Comparison of ENCODE assay signal across 34 cellular contexts in genomic region chr15:61199681-61200080, GRCh38.
"Had no signal": no experiment of that assay in that cellular context is flagged by ENCODE, and none has a peak within 500 bp of the region (broad histone marks: within the 10 kb centered on the region; RNA-seq: fewer than 3 reads in every experiment).

No MANE protein-coding gene starts in this region.

- H3K27me3 ChIP-seq: esophagus squamous epithelium, stomach, tibial artery had no signal

- H3K4me3 Mint-ChIP-seq: activated CD8-positive, alpha-beta memory T cell treated with anti-CD3 and anti-CD28 coated beads, Interleukin-2, amount 10 ng/mL, durations not matched to agents 7 days and 5 days; activated CD8-positive, alpha-beta T cell treated with anti-CD3 and anti-CD28 coated beads for 36 hours; activated naive CD8-positive, alpha-beta T cell; activated T-cell treated with anti-CD3 and anti-CD28 coated beads, Interleukin-2, amount 50 U/mL, for 72 hours; central memory CD8-positive, alpha-beta T cell; natural killer cell treated with Interleukin-12 subunit alpha and Interleukin-12 subunit beta and Interleukin-15 and Interleukin-18, amount 100 ng/mL, for 72 hours; stimulated activated naive B cell treated with anti-CD40 and anti-IgM and Interleukin-4, amounts not matched to agents 10 μg/mL and 1 μg/mL and 100 μg/mL, for 72 hours; T-helper 17 cell had no signal

- H3K27me3 Mint-ChIP-seq: activated naive CD8-positive, alpha-beta T cell; stimulated activated naive B cell treated with anti-CD40 and anti-IgM and Interleukin-4, amounts not matched to agents 10 μg/mL and 1 μg/mL and 100 μg/mL, for 72 hours had no signal

- H3K9me3 Mint-ChIP-seq: activated CD8-positive, alpha-beta T cell treated with anti-CD3 and anti-CD28 coated beads for 36 hours; activated T-cell treated with anti-CD3 and anti-CD28 coated beads, Interleukin-2, amount 50 U/mL, for 72 hours; central memory CD8-positive, alpha-beta T cell; natural killer cell treated with Interleukin-12 subunit alpha and Interleukin-12 subunit beta and Interleukin-15 and Interleukin-18, amount 100 ng/mL, for 72 hours; stimulated activated naive B cell treated with anti-CD40 and anti-IgM and Interleukin-4, amounts not matched to agents 10 μg/mL and 1 μg/mL and 100 μg/mL, for 72 hours had no signal

- FAIRE-seq: bronchial epithelial cell, colon, endometrium, small intestine had no signal

- H3K9me3 ChIP-seq: esophagus squamous epithelium, left ventricle myocardium inferior, mucosa of descending colon, stomach, tibial artery had no signal

- ATAC-seq: activated CD8-positive, alpha-beta memory T cell treated with anti-CD3 and anti-CD28 coated beads, Interleukin-2, amount 10 ng/mL, durations not matched to agents 7 days and 5 days; activated CD8-positive, alpha-beta T cell treated with anti-CD3 and anti-CD28 coated beads for 36 hours; activated T-cell treated with anti-CD3 and anti-CD28 coated beads, Interleukin-2, amount 50 U/mL, for 72 hours; mucosa of descending colon; natural killer cell treated with Interleukin-12 subunit alpha and Interleukin-12 subunit beta and Interleukin-15 and Interleukin-18, amount 100 ng/mL, for 72 hours; sciatic nerve; stimulated activated naive B cell treated with anti-CD40 and anti-IgM and Interleukin-4, amounts not matched to agents 10 μg/mL and 1 μg/mL and 100 μg/mL, for 72 hours; T-helper 17 cell had no signal

- H3K4me3 ChIP-seq: esophagus squamous epithelium, left ventricle myocardium inferior, lung, mucosa of descending colon, stomach, tibial artery had no signal

- H3K27ac ChIP-seq: epithelial cell of prostate, esophagus squamous epithelium, left ventricle myocardium inferior, stomach, tibial artery had no signal

- DNase-seq: activated CD4-positive, alpha-beta T cell treated with anti-CD3 and anti-CD28 coated beads for 1 hour; activated CD4-positive, alpha-beta T cell treated with anti-CD3 and anti-CD28 coated beads, Interleukin-2, amount 50 U/mL, for 1 hour; activated CD8-positive, alpha-beta memory T cell treated with anti-CD3 and anti-CD28 coated beads, Interleukin-2, amount 10 ng/mL, durations not matched to agents 7 days and 5 days; activated CD8-positive, alpha-beta T cell treated with anti-CD3 and anti-CD28 coated beads for 36 hours; activated naive CD4-positive, alpha-beta T cell; activated T-cell treated with anti-CD3 and anti-CD28 coated beads for 4 hours; activated T-cell treated with anti-CD3 and anti-CD28 coated beads, Interleukin-2, amount 50 U/mL, for 72 hours; anterior cingulate cortex; dermis blood vessel endothelial cell; effector CD4-positive, alpha-beta T cell; esophagus squamous epithelium; foreskin melanocyte; glutamatergic neuron; islet precursor cell; left ventricle myocardium inferior; mucosa of descending colon; posterior cingulate gyrus; small intestine; stimulated activated CD4-positive, alpha-beta T cell treated with anti-CD3 and anti-CD28 coated beads, Interleukin-15, amount 100 ng/mL, for 24 hours; stimulated activated CD4-positive, alpha-beta T cell treated with anti-CD3 and anti-CD28 coated beads, Interleukin-2, amount 100 ng/mL, for 24 hours; stimulated activated naive B cell treated with anti-CD40 and anti-IgM and Interleukin-4, amounts not matched to agents 10 μg/mL and 1 μg/mL and 100 μg/mL, for 72 hours; stomach; T-helper 17 cell; T1000; tibial artery had no signal

- H3K4me1 Mint-ChIP-seq: activated CD8-positive, alpha-beta memory T cell treated with anti-CD3 and anti-CD28 coated beads, Interleukin-2, amount 10 ng/mL, durations not matched to agents 7 days and 5 days; central memory CD8-positive, alpha-beta T cell; stimulated activated naive B cell treated with anti-CD40 and anti-IgM and Interleukin-4, amounts not matched to agents 10 μg/mL and 1 μg/mL and 100 μg/mL, for 72 hours had no signal

- H3K27ac Mint-ChIP-seq: activated CD8-positive, alpha-beta memory T cell treated with anti-CD3 and anti-CD28 coated beads, Interleukin-2, amount 10 ng/mL, durations not matched to agents 7 days and 5 days; activated CD8-positive, alpha-beta T cell treated with anti-CD3 and anti-CD28 coated beads for 36 hours; activated naive CD8-positive, alpha-beta T cell; activated T-cell treated with anti-CD3 and anti-CD28 coated beads, Interleukin-2, amount 50 U/mL, for 72 hours; natural killer cell treated with Interleukin-12 subunit alpha and Interleukin-12 subunit beta and Interleukin-15 and Interleukin-18, amount 100 ng/mL, for 72 hours; stimulated activated naive B cell treated with anti-CD40 and anti-IgM and Interleukin-4, amounts not matched to agents 10 μg/mL and 1 μg/mL and 100 μg/mL, for 72 hours; T-helper 17 cell had no signal

- H3K36me3 Mint-ChIP-seq: activated CD8-positive, alpha-beta memory T cell treated with anti-CD3 and anti-CD28 coated beads, Interleukin-2, amount 10 ng/mL, durations not matched to agents 7 days and 5 days; activated naive CD8-positive, alpha-beta T cell; natural killer cell treated with Interleukin-12 subunit alpha and Interleukin-12 subunit beta and Interleukin-15 and Interleukin-18, amount 100 ng/mL, for 72 hours; stimulated activated naive B cell treated with anti-CD40 and anti-IgM and Interleukin-4, amounts not matched to agents 10 μg/mL and 1 μg/mL and 100 μg/mL, for 72 hours had no signal

- H3K36me3 ChIP-seq: esophagus squamous epithelium, left ventricle myocardium inferior, stomach, tibial artery had no signal
